Comparison of ENCODE assay signal across 8 cellular contexts in the genomic region with DNA sequence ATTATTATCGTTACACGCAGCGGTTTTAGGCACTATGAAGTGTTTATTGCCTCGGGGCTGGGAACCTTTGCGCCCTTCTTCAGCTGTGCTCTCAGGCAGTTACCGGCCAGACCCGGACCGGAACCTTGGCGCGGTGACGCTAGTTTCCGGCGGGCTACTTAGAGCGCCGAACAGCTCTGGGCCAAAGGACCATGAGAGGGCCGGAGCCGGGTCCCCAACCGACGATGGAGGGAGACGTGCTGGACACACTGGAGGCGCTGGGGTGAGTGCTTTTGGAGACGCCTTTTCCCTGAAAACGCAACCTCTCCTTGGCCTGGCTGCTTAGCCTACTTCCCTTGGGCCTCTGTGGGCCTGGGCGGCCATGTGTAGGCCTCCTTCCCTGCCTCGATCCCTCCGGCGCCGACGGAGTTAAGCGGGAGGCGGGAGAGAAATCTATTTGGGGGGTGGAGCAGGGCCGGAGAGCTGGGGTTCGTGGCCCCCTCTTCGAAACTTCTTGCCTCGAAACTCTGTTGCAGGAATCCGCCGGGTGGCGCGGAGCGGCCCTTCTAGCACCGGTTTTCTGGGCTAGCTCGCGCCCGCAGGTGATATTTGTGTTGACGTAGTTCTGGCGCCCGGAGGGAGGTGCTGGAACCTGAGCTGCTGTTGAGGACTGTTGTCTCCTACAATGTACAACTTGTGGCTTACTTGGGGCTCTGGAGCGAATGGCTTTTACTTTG. TPM values are rescaled to one million over a fixed set of nuclear protein-coding genes. Genes with fewer than 3 reads are reported as not detected.
DNase-seq lines count a peak whose midpoint lies in the region; ATAC-seq and TF ChIP-seq lines count a peak whose summit lies in the region.

Gene FAM98B, plus strand, starts transcription at position 157 of the 716 bp plus-strand sequence. Its CDS starts 35 bp downstream, at position 192.

- H3K27me3 ChIP-seq in CD4-positive, alpha-beta memory T cell (ENCODE audit: insufficient read depth, low read length) = no peaks in the 10 kb centered on the region
- no peaks in the 10 kb centered on the region for H3K27me3 ChIP-seq in lung (ENCODE audit: control insufficient read depth, insufficient read depth)

- no peaks in the 10 kb centered on the region for H3K9me3 ChIP-seq in CD4-positive, alpha-beta memory T cell (ENCODE audit: control insufficient read depth in 1 of 2, low read length in 2 of 2)
- no peaks in the 10 kb centered on the region for H3K9me3 ChIP-seq in lung (ENCODE audit: control insufficient read depth in 2 of 2, insufficient read depth in 1 of 2, low read length in 1 of 2)

- peak within 1 kb of the TSS; percentile 94 to 98 (median 96) for H3K27ac Mint-ChIP-seq in CD4-positive, alpha-beta memory T cell

- TF ChIP-seq CTCF in lung (IDR thresholded peaks at IDR 0.05; ENCODE audit: control extremely low read depth, extremely low read depth) = no peak

- POLR2A ChIA-PET in CD4-positive, alpha-beta memory T cell (lab: Charles Lee; ENCODE audit: partially characterized antibody) = interaction anchor here (0.6 to 2.9 kb wide), 26 partner anchors 10 to 1328 kb away, joined by 3 to 31 read pairs (median 4); partner anchors contain the start of genes FSIP1 and RASGRP1

- H3K36me3 ChIP-seq in CD4-positive, alpha-beta memory T cell (ENCODE audit: insufficient read depth, low read length) = no peaks in the 10 kb centered on the region
- no peaks in the 10 kb centered on the region for H3K36me3 ChIP-seq in lung (ENCODE audit: control insufficient read depth in 2 of 2, insufficient read depth in 2 of 2, low read length in 2 of 2)

- peak within 1 kb of the TSS; percentile 95 to 99 (median 97) for H3K4me3 Mint-ChIP-seq in CD4-positive, alpha-beta memory T cell

- whole genome bisulfite sequencing in lung, 2 donors = 0 to 1% methylated on average over 48 of the region's 48 CpGs

- H3K27me3 Mint-ChIP-seq in CD4-positive, alpha-beta memory T cell = no peaks in the 10 kb centered on the region

- H3K9me3 Mint-ChIP-seq in CD4-positive, alpha-beta memory T cell = no peaks in the 10 kb centered on the region

- peak; percentile 80 to 88 (median 84) for DNase-seq in CD4-positive, alpha-beta memory T cell
- DNase-seq in NCI-H82 treated with DMSO at 0.1 percent for 48 hours (lab: John Stamatoyannopoulos, UW; ENCODE audit: unreplicated experiment) (peak; percentile 26), lung (ENCODE audit: low spot score) (peak; percentile 88)
- DNase-seq in activated CD8-positive, alpha-beta memory T cell treated with anti-CD3 and anti-CD28 coated beads for 1 hour (ENCODE audit: extremely low read depth in 1 of 2, low read depth in 1 of 2) = peak; percentile 57 to 77
- peak; percentile 66 for DNase-seq in effector CD8-positive, alpha-beta T cell (lab: John Stamatoyannopoulos, UW)
- peak; percentile 70 to 89 (median 80) for DNase-seq in stimulated activated CD4-positive, alpha-beta T cell treated with anti-CD3 and anti-CD28 coated beads, TNF-alpha, amount 100 ng/mL, for 4 hours (ENCODE audit: low read depth in 3 of 3)

- H3K4me3 ChIP-seq in CD4-positive, alpha-beta memory T cell (ENCODE audit: low read length in 2 of 2) = peak within 1 kb of the TSS; percentile 88 to 95
- peak within 1 kb of the TSS; percentile 98 for H3K4me3 ChIP-seq in lung

- peaks cover 8% of the 10 kb centered on the region in 2 donors for H3K36me3 Mint-ChIP-seq in CD4-positive, alpha-beta memory T cell

- intact Hi-C loops in CD4-positive, alpha-beta memory T cell (cut with micrococcal nuclease) = loop anchor here (1.0 to 10.0 kb wide), 3 partner anchors 19 to 1928 kb away; partner anchors contain the start of genes FSIP1 and KNSTRN

- peak; percentile 92 for ATAC-seq in GM19397 (IDR thresholded peaks at IDR 0.05; ENCODE audit: unreplicated experiment)
- peak; percentile 83 for ATAC-seq in HG03565 (IDR thresholded peaks at IDR 0.05; ENCODE audit: unreplicated experiment)
- peak; percentile 98 for ATAC-seq in lung (ENCODE audit: insufficient read depth, low FRiP score)

- peaks cover 23% of the 10 kb centered on the region for H3K4me1 ChIP-seq in CD4-positive, alpha-beta memory T cell (ENCODE audit: insufficient read depth, low read length)
- H3K4me1 ChIP-seq in lung (ENCODE audit: control insufficient read depth in 2 of 2, insufficient read depth in 2 of 2, low read length in 2 of 2) = peaks cover 0 to 7% of the 10 kb centered on the region in 2 donors

- peak within 1 kb of the TSS; percentile 74 for H3K27ac ChIP-seq in CD4-positive, alpha-beta memory T cell (ENCODE audit: low read depth, low read length)
- peak within 1 kb of the TSS; percentile 96 to 98 for H3K27ac ChIP-seq in lung (ENCODE audit: low read depth in 1 of 2, low read length in 1 of 2)

- CTCF ChIA-PET in CD4-positive, alpha-beta memory T cell (lab: Charles Lee; ENCODE audit: partially characterized antibody) = interaction anchor here (1.0 to 3.6 kb wide), 17 partner anchors 10 to 1930 kb away, joined by 3 to 52 read pairs (median 9); partner anchors contain the start of gene RASGRP1

- H3K4me1 Mint-ChIP-seq in CD4-positive, alpha-beta memory T cell = peaks cover 26 to 39% (median 31%) of the 10 kb centered on the region in 4 donors

RNA-seq across cellular contexts. Expression of gene FAM98B, which starts in this region (rescaled TPM):
- total RNA-seq in CD4-positive, alpha-beta memory T cell = 10 to 100 TPM; 22.0 to 26.3 TPM
- 1 to 10 TPM; 3.3 TPM for polyA plus RNA-seq in CD4-positive, alpha-beta memory T cell
- 10 to 100 TPM; 10.5 to 30.3 TPM for total RNA-seq in lung
- 1 to 10 TPM; 6.9 to 7.7 TPM for polyA plus RNA-seq in lung

Comparison
In these comparisons a context has a peak if more than half of its experiments do, and no peak if none do; other contexts are left out.
1. Peak in every context shown above with its lines: DNase-seq, ATAC-seq, H3K4me3 ChIP-seq and H3K27ac ChIP-seq.
2. DNase-seq: peak in every context shown above with its lines; median percentile 88 in lung; 84 in CD4-positive, alpha-beta memory T cell; 80 in stimulated activated CD4-positive, alpha-beta T cell treated with anti-CD3 and anti-CD28 coated beads, TNF-alpha, amount 100 ng/mL, for 4 hours; 67 in activated CD8-positive, alpha-beta memory T cell treated with anti-CD3 and anti-CD28 coated beads for 1 hour; 66 in effector CD8-positive, alpha-beta T cell; 26 in NCI-H82 treated with DMSO at 0.1 percent for 48 hours.